Comparison of ENCODE assay signal across 8 cellular contexts in genomic region chr20:25148181-25148981, GRCh38. TPM values are rescaled to one million over a fixed set of nuclear protein-coding genes. Genes with fewer than 3 reads are reported as not detected.
A peak's percentile ranks its signal among the peaks of the same experiment; 100 is the strongest.
DNase-seq lines count a peak whose midpoint lies in the region; ATAC-seq and TF ChIP-seq lines count a peak whose summit lies in the region.

No MANE protein-coding gene starts in this region.

- H3K9me3 ChIP-seq in osteoblast (ENCODE audit: low read depth, low read length) (no peaks in the 10 kb centered on the region), suprapubic skin (no peaks in the 10 kb centered on the region)

- no peak overlapping the region for H3K27ac ChIP-seq in osteoblast (ENCODE audit: low read depth, low read length)
- no peak overlapping the region for H3K27ac ChIP-seq in suprapubic skin

- 11% methylated on average over 51 of the region's 61 CpGs for WGBS in suprapubic skin

- H3K4me1 ChIP-seq in osteoblast (ENCODE audit: insufficient read depth, low read length) (peaks cover 6% of the 10 kb centered on the region), suprapubic skin (peaks cover 11% of the 10 kb centered on the region)

- peak overlapping the region; percentile 84 for H3K4me2 ChIP-seq in osteoblast (ENCODE audit: insufficient read depth, low read length)

- in situ Hi-C loops in KBM-7 (cut with MboI; ENCODE audit: low pct_unique_long_range_greater_than_20kb, low sequenced_read_pairs) (no loop called here), GM13976 (cut with MboI; ENCODE audit: low sequenced_read_pairs, unreplicated experiment) (no loop called here)

- peaks cover 4% of the 10 kb centered on the region for H3K4me1 Mint-ChIP-seq in activated T-cell treated with anti-CD3 and anti-CD28 coated beads, Interleukin-2, amount 50 U/mL, for 4 hours (ENCODE audit: low read depth)

- peak overlapping the region; percentile 85 for H3K4me3 Mint-ChIP-seq in activated T-cell treated with anti-CD3 and anti-CD28 coated beads, Interleukin-2, amount 50 U/mL, for 4 hours

- peaks cover 17% of the 10 kb centered on the region for H3K27me3 Mint-ChIP-seq in activated T-cell treated with anti-CD3 and anti-CD28 coated beads, Interleukin-2, amount 50 U/mL, for 4 hours (ENCODE audit: low read depth)

- TF ChIP-seq POLR2A in suprapubic skin (IDR thresholded peaks at IDR 0.05), result no peak

- H3K4me3 ChIP-seq in fibroblast of mammary gland (ENCODE audit: control insufficient read depth, low read depth, low read length) (peak overlapping the region; percentile 34), osteoblast (ENCODE audit: insufficient read depth, low read length) (peak overlapping the region; percentile 59), suprapubic skin (peak overlapping the region; percentile 41)

- H3K36me3 ChIP-seq in osteoblast (ENCODE audit: insufficient read depth, low read length) (no peaks in the 10 kb centered on the region), suprapubic skin (no peaks in the 10 kb centered on the region)

- H3K9me3 Mint-ChIP-seq in activated T-cell treated with anti-CD3 and anti-CD28 coated beads, Interleukin-2, amount 50 U/mL, for 4 hours, result no peaks in the 10 kb centered on the region

- no peak for TF ChIP-seq EP300 in suprapubic skin (IDR thresholded peaks at IDR 0.05)

- DNase-seq in KBM-7, result peak; percentile 5
- DNase-seq in activated T-cell treated with anti-CD3 and anti-CD28 coated beads, Interleukin-2, amount 50 U/mL, for 4 hours, result peak; percentile 67
- peak; percentile 53 for DNase-seq in fibroblast of mammary gland (ENCODE audit: low read depth)
- peak; percentile 95 for DNase-seq in osteoblast (ENCODE audit: insufficient read length, low spot score, missing footprints)
- peak in 1 of 2 donors; percentile 71 for DNase-seq in suprapubic skin (ENCODE audit: low spot score in 2 of 2)
- DNase-seq in NCI-H2107 treated with DMSO at 0.1 percent for 48 hours (lab: John Stamatoyannopoulos, UW; ENCODE audit: unreplicated experiment), result no peak
- DNase-seq in GM13976 (ENCODE audit: low spot score), result no peak
- no peak for DNase-seq in globus pallidus (ENCODE audit: low spot score)

- H2AFZ ChIP-seq in osteoblast (ENCODE audit: low read length), result peak overlapping the region; percentile 88

- H3K79me2 ChIP-seq in osteoblast (ENCODE audit: insufficient read depth, low read length), result no peaks in the 10 kb centered on the region

- TF ChIP-seq CTCF in fibroblast of mammary gland (conservative IDR thresholded peaks at IDR 0.05; ENCODE audit: control insufficient read depth, insufficient read depth, low read depth, low read length), result no peak
- no peak for TF ChIP-seq CTCF in osteoblast (IDR thresholded peaks at IDR 0.05; ENCODE audit: extremely low read depth, low read depth, low read length)
- no peak for TF ChIP-seq CTCF in suprapubic skin (IDR thresholded peaks at IDR 0.05)
- no peak for TF ChIP-seq CTCF in GM13976 (IDR thresholded peaks at IDR 0.05; ENCODE audit: borderline replicate concordance, control extremely low read depth, extremely low read depth, insufficient read depth, missing control alignments)

- H3K27me3 ChIP-seq in osteoblast (ENCODE audit: insufficient read depth, low read length) (peaks cover 61% of the 10 kb centered on the region), suprapubic skin (peaks cover 25% of the 10 kb centered on the region)

- ATAC-seq in activated T-cell treated with anti-CD3 and anti-CD28 coated beads, Interleukin-2, amount 50 U/mL, for 4 hours, result peak; percentile 87 to 91

- H3K36me3 Mint-ChIP-seq in activated T-cell treated with anti-CD3 and anti-CD28 coated beads, Interleukin-2, amount 50 U/mL, for 4 hours (ENCODE audit: insufficient read depth), result no peaks in the 10 kb centered on the region

- H4K20me1 ChIP-seq in osteoblast (ENCODE audit: insufficient read depth, low read length), result no peaks in the 10 kb centered on the region

RNA-seq across cellular contexts. Expression of gene ENTPD6, which starts 47.1 kb away (rescaled TPM):
- total RNA-seq in activated T-cell treated with anti-CD3 and anti-CD28 coated beads, Interleukin-2, amount 50 U/mL, for 4 hours, result 10 to 100 TPM; 43.4 to 51.2 (median 47.1) TPM
- total RNA-seq in osteoblast (50.7 and 55.1 TPM in 2 replicates), suprapubic skin (100 to 1,000 TPM in 1 of 4 donors, 10 to 100 TPM in 3; 33.8 to 103 (median 47.0) TPM)

Comparison
In these comparisons a context has a peak if more than half of its experiments do, and no peak if none do; other contexts are left out.
1. DNase-seq: peak in KBM-7 (single experiment), activated T-cell treated with anti-CD3 and anti-CD28 coated beads, Interleukin-2, amount 50 U/mL, for 4 hours (single experiment), fibroblast of mammary gland (single experiment) and osteoblast (single experiment); none in NCI-H2107 treated with DMSO at 0.1 percent for 48 hours (single experiment), GM13976 (single experiment) and globus pallidus (single experiment).
2. Peak in every context shown above with its lines, with median percentiles within 50 percentile points of each other: H3K4me3 ChIP-seq.